32 cellular contexts compared by ENCODE assay signal in genomic region chr10:130790339-130790738, GRCh38.
DNase-seq lines count a peak whose midpoint lies in the region; ATAC-seq, FAIRE-seq and TF ChIP-seq lines count a peak whose summit lies in the region.
"Had no signal": no experiment of that assay in that cellular context is flagged by ENCODE, and none has a peak within 500 bp of the region (broad histone marks: within the 10 kb centered on the region; RNA-seq: fewer than 3 reads in every experiment).

No MANE protein-coding gene starts in this region.

- no peak overlapping the region for H3K4me3 ChIP-seq in naive thymus-derived CD4-positive, alpha-beta T cell (ENCODE audit: low read length)
- no peak overlapping the region for H3K4me3 ChIP-seq in PC-3 (ENCODE audit: low read length)
- no peak overlapping the region for H3K4me3 ChIP-seq in uterus
- H3K4me3 ChIP-seq: breast epithelium, colonic mucosa, heart right ventricle, PC-9, smooth muscle cell, vagina had no signal

- intact Hi-C loops in Right ventricle myocardium inferior (cut with DNase I), result no loop called here
- intact Hi-C loops in left ventricle myocardium superior (cut with micrococcal nuclease), result no loop called here
- intact Hi-C loops in naive thymus-derived CD4-positive, alpha-beta T cell (cut with micrococcal nuclease), result no loop called here
- intact Hi-C loops in PC-3 (cut with micrococcal nuclease), result no loop called here
- intact Hi-C loops in uterus (cut with DNase I; ENCODE audit: low total_unique reads), result no loop called here

- no peaks in the 10 kb centered on the region for H3K4me1 ChIP-seq in naive thymus-derived CD4-positive, alpha-beta T cell (ENCODE audit: control insufficient read depth in 2 of 2, insufficient read depth in 2 of 2, low read length in 2 of 2)
- H3K4me1 ChIP-seq in PC-3 (ENCODE audit: insufficient read depth, low read length), result no peaks in the 10 kb centered on the region
- H3K4me1 ChIP-seq in uterus, result no peaks in the 10 kb centered on the region
- H3K4me1 ChIP-seq: breast epithelium, colonic mucosa, heart right ventricle, vagina had no signal

- no peaks in the 10 kb centered on the region for H3K36me3 ChIP-seq in naive thymus-derived CD4-positive, alpha-beta T cell (ENCODE audit: control insufficient read depth in 2 of 3, insufficient read depth in 3 of 3, low read length in 3 of 3)
- H3K36me3 ChIP-seq in PC-3 (ENCODE audit: low read depth, low read length) (no peaks in the 10 kb centered on the region), uterus (no peaks in the 10 kb centered on the region)
- H3K36me3 ChIP-seq: breast epithelium, colonic mucosa, heart right ventricle, vagina had no signal

- no peak overlapping the region for H2AFZ ChIP-seq in PC-3 (ENCODE audit: low read length)
- H2AFZ ChIP-seq: parathyroid adenoma, PC-9 had no signal

- H3K9ac ChIP-seq in PC-3 (ENCODE audit: low read length), result no peak overlapping the region
- H3K9ac ChIP-seq: KMS-11, parathyroid adenoma had no signal

- no peaks in the 10 kb centered on the region for H3K9me2 ChIP-seq in PC-3 (replicated peaks; ENCODE audit: low read length)

- no peaks in the 10 kb centered on the region for H3F3A ChIP-seq in PC-3 (ENCODE audit: low read length, unreplicated experiment)

- H3K4me3 Mint-ChIP-seq in naive thymus-derived CD4-positive, alpha-beta T cell, result no peak overlapping the region
- H3K4me3 Mint-ChIP-seq: activated CD4-positive, alpha-beta memory T cell treated with anti-CD3 and anti-CD28 coated beads, Interleukin-2, amount 10 ng/mL, durations not matched to agents 7 days and 5 days; activated T-helper 17 cell treated with anti-CD3 and anti-CD28 coated beads, Interleukin-2, amount 50 U/mL, for 72 hours; CD4-positive, alpha-beta T cell had no signal

- no peaks in the 10 kb centered on the region for H3K9me3 Mint-ChIP-seq in naive thymus-derived CD4-positive, alpha-beta T cell
- H3K9me3 Mint-ChIP-seq: activated T-helper 17 cell treated with anti-CD3 and anti-CD28 coated beads, Interleukin-2, amount 50 U/mL, for 72 hours; CD4-positive, alpha-beta T cell had no signal

- no peak for TF ChIP-seq CTCF in PC-3 (conservative IDR thresholded peaks at IDR 0.05; ENCODE audit: low read depth, low read length)
- no peak for TF ChIP-seq CTCF in uterus (IDR thresholded peaks at IDR 0.05)

- no peak overlapping the region for H3K4me2 ChIP-seq in PC-3 (ENCODE audit: low read length)
- H3K4me2 ChIP-seq: KMS-11, PC-9, smooth muscle cell had no signal

- H3K27me3 ChIP-seq in naive thymus-derived CD4-positive, alpha-beta T cell (ENCODE audit: control insufficient read depth in 2 of 2, insufficient read depth in 2 of 2, low read length in 2 of 2), result no peaks in the 10 kb centered on the region
- H3K27me3 ChIP-seq in PC-3 (ENCODE audit: low read length) (no peaks in the 10 kb centered on the region), uterus (no peaks in the 10 kb centered on the region)
- H3K27me3 ChIP-seq: colonic mucosa, vagina had no signal

- no TSS peak for BruUV-seq in PC-3 (replicated peaks; lab: Mats Ljungman, UMichigan)

- H3K4me1 Mint-ChIP-seq in naive thymus-derived CD4-positive, alpha-beta T cell, result no peaks in the 10 kb centered on the region
- H3K4me1 Mint-ChIP-seq: activated CD4-positive, alpha-beta memory T cell treated with anti-CD3 and anti-CD28 coated beads, Interleukin-2, amount 10 ng/mL, durations not matched to agents 7 days and 5 days; activated T-helper 17 cell treated with anti-CD3 and anti-CD28 coated beads, Interleukin-2, amount 50 U/mL, for 72 hours had no signal

- TF ChIP-seq POLR2A in erythroblast (IDR thresholded peaks at IDR 0.05; ENCODE audit: low read length), result no peak
- TF ChIP-seq POLR2A in uterus (IDR thresholded peaks at IDR 0.05), result no peak

- FAIRE-seq in urothelium cell line (lab: Jason Lieb, UNC), result peak; percentile 99
- FAIRE-seq: A204.1, GM19239 had no signal

- no peak overlapping the region for H3K27ac Mint-ChIP-seq in naive thymus-derived CD4-positive, alpha-beta T cell
- H3K27ac Mint-ChIP-seq: activated CD4-positive, alpha-beta memory T cell treated with anti-CD3 and anti-CD28 coated beads, Interleukin-2, amount 10 ng/mL, durations not matched to agents 7 days and 5 days; activated T-helper 17 cell treated with anti-CD3 and anti-CD28 coated beads, Interleukin-2, amount 50 U/mL, for 72 hours; CD4-positive, alpha-beta T cell had no signal

- POLR2A ChIA-PET in naive thymus-derived CD4-positive, alpha-beta T cell (lab: Charles Lee), result no interaction called here
- POLR2A ChIA-PET in PC-3 (lab: Charles Lee; ENCODE audit: unreplicated experiment), result no interaction called here

- peaks cover 0 to 14% (median 0%) of the 10 kb centered on the region in 5 donors for H3K27me3 Mint-ChIP-seq in naive thymus-derived CD4-positive, alpha-beta T cell
- H3K27me3 Mint-ChIP-seq: activated CD4-positive, alpha-beta memory T cell treated with anti-CD3 and anti-CD28 coated beads, Interleukin-2, amount 10 ng/mL, durations not matched to agents 7 days and 5 days; activated T-helper 17 cell treated with anti-CD3 and anti-CD28 coated beads, Interleukin-2, amount 50 U/mL, for 72 hours; CD4-positive, alpha-beta T cell had no signal

- H4K20me1 ChIP-seq in PC-3 (ENCODE audit: low read length), result no peaks in the 10 kb centered on the region

- ATAC-seq in Right ventricle myocardium inferior, result peak; percentile 47
- ATAC-seq in left ventricle myocardium superior, result no peak
- ATAC-seq in naive thymus-derived CD4-positive, alpha-beta T cell, result peak; percentile 26
- ATAC-seq in GM21360 (IDR thresholded peaks at IDR 0.05; ENCODE audit: unreplicated experiment), result no peak
- no peak for ATAC-seq in PC-3
- ATAC-seq: activated T-helper 17 cell treated with anti-CD3 and anti-CD28 coated beads, Interleukin-2, amount 50 U/mL, for 72 hours; stimulated activated naive CD8-positive, alpha-beta T cell treated with anti-CD3 and anti-CD28 coated beads, Interleukin-15, Interleukin-2, amounts not matched to agents 100 U/mL and 50 U/mL, for 24 hours had no signal

- DNase-seq in Right ventricle myocardium inferior (ENCODE audit: missing footprints) (no peak), left ventricle myocardium superior (no peak), erythroblast (lab: John Stamatoyannopoulos, UW) (peak; percentile 13 to 18), urothelium cell line (ENCODE audit: low spot score) (no peak), PC-3 (no peak), uterus (no peak)
- no peak for DNase-seq in naive thymus-derived CD4-positive, alpha-beta T cell
- DNase-seq: activated CD4-positive, alpha-beta memory T cell treated with anti-CD3 and anti-CD28 coated beads, Interleukin-2, amount 10 ng/mL, durations not matched to agents 7 days and 5 days; activated naive CD4-positive, alpha-beta T cell treated with anti-CD3 and anti-CD28 coated beads, Interleukin-2, amount 50 U/mL, for 16 hours; AML-193; CD4-positive, alpha-beta T cell; colonic mucosa; effector CD8-positive, alpha-beta T cell; foreskin melanocyte; heart right ventricle; NCI-H1417; NCI-H2029; NCI-H2227 treated with DMSO at 0.1 percent for 48 hours; NCI-H526; PC-9; retina; SHP77 treated with DMSO at 0.1 percent for 48 hours; stimulated activated naive CD8-positive, alpha-beta T cell treated with anti-CD3 and anti-CD28 coated beads, Interleukin-15, Interleukin-2, amounts not matched to agents 100 U/mL and 50 U/mL, for 24 hours had no signal

- H3K9me3 ChIP-seq in naive thymus-derived CD4-positive, alpha-beta T cell (ENCODE audit: control insufficient read depth in 2 of 3, low read length in 3 of 3), result no peaks in the 10 kb centered on the region
- H3K9me3 ChIP-seq in PC-3 (ENCODE audit: low read length) (no peaks in the 10 kb centered on the region), uterus (no peaks in the 10 kb centered on the region)
- H3K9me3 ChIP-seq: breast epithelium, colonic mucosa, heart right ventricle, vagina had no signal

- no peak overlapping the region for H3K27ac ChIP-seq in naive thymus-derived CD4-positive, alpha-beta T cell (ENCODE audit: low read depth, low read length)
- no peak overlapping the region for H3K27ac ChIP-seq in PC-3 (ENCODE audit: low read length)
- H3K27ac ChIP-seq in uterus, result no peak overlapping the region
- H3K27ac ChIP-seq: breast epithelium, colonic mucosa, heart right ventricle, KMS-11, parathyroid adenoma, PC-9, vagina had no signal

- CTCF ChIA-PET in naive thymus-derived CD4-positive, alpha-beta T cell (lab: Charles Lee), result no interaction called here
- CTCF ChIA-PET in PC-3 (lab: Charles Lee), result no interaction called here

- H3K36me3 Mint-ChIP-seq in naive thymus-derived CD4-positive, alpha-beta T cell, result no peaks in the 10 kb centered on the region

- H3K79me2 ChIP-seq in PC-3 (ENCODE audit: low read length), result no peaks in the 10 kb centered on the region
- H3K79me2 ChIP-seq: parathyroid adenoma had no signal

Comparison
In these comparisons a context has a peak if more than half of its experiments do, and no peak if none do; other contexts are left out.
1. ATAC-seq: peak in Right ventricle myocardium inferior (single experiment) and naive thymus-derived CD4-positive, alpha-beta T cell (single experiment); none in left ventricle myocardium superior (single experiment), GM21360 (single experiment) and PC-3 (single experiment).
2. DNase-seq: peak in erythroblast (2 of 2); none in Right ventricle myocardium inferior (single experiment), left ventricle myocardium superior (single experiment), naive thymus-derived CD4-positive, alpha-beta T cell (0 of 9), urothelium cell line (single experiment), PC-3 (single experiment) and uterus (0 of 2).